ENCODE assay signal across 3 cellular contexts in the genomic region with DNA sequence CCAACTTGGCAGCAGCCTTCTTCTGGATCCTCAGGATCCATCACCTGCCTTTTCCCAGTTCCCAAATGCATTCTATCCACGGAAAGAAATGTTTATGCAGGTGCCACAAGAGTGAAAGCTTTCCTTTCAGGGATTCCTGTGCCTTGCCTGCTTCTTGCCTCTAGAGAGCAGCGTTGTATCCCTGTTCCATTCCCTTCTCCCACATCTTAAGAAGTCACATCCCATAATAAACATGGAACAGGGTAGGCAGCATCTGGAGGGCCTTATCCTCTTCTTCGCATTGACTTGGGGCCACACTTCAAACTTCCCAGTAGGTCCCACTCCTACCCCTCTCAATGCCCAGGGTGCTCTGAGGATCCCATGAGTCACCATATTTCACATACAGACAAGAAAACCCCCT.
TF ChIP-seq lines count a peak whose summit lies in the region.

No MANE protein-coding gene starts in this region.

TF ChIP-seq in SK-N-SH, 30 proteins besides CTCF, POLR2A, EP300 and RAD21:
- TF ChIP-seq, protein P1, sequence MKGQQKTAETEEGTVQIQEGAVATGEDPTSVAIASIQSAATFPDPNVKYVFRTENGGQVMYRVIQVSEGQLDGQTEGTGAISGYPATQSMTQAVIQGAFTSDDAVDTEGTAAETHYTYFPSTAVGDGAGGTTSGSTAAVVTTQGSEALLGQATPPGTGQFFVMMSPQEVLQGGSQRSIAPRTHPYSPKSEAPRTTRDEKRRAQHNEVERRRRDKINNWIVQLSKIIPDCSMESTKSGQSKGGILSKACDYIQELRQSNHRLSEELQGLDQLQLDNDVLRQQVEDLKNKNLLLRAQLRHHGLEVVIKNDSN (IDR thresholded peaks at IDR 0.05; ENCODE audit: borderline replicate concordance, low read depth) = no peak
- no peak for TF ChIP-seq TEAD4 (IDR thresholded peaks at IDR 0.05; ENCODE audit: borderline replicate concordance, insufficient read depth)
- no peak for TF ChIP-seq FOSL2 (IDR thresholded peaks at IDR 0.05; ENCODE audit: borderline replicate concordance, low read depth)
- no peak for TF ChIP-seq SIN3A (IDR thresholded peaks at IDR 0.05; ENCODE audit: borderline replicate concordance, low read depth, low read length)
- no peak for TF ChIP-seq EZH2phosphoT487 (IDR thresholded peaks at IDR 0.05; ENCODE audit: borderline replicate concordance, low read depth)
- TF ChIP-seq, protein P2, sequence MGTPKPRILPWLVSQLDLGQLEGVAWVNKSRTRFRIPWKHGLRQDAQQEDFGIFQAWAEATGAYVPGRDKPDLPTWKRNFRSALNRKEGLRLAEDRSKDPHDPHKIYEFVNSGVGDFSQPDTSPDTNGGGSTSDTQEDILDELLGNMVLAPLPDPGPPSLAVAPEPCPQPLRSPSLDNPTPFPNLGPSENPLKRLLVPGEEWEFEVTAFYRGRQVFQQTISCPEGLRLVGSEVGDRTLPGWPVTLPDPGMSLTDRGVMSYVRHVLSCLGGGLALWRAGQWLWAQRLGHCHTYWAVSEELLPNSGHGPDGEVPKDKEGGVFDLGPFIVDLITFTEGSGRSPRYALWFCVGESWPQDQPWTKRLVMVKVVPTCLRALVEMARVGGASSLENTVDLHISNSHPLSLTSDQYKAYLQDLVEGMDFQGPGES (IDR thresholded peaks at IDR 0.05; ENCODE audit: low read depth, low read length) = no peak
- TF ChIP-seq GATA2 (CRISPR knock-in tag; IDR thresholded peaks at IDR 0.05) = no peak
- TF ChIP-seq NRF1 (IDR thresholded peaks at IDR 0.05; ENCODE audit: low read depth, low read length) = no peak
- TF ChIP-seq, protein P3, sequence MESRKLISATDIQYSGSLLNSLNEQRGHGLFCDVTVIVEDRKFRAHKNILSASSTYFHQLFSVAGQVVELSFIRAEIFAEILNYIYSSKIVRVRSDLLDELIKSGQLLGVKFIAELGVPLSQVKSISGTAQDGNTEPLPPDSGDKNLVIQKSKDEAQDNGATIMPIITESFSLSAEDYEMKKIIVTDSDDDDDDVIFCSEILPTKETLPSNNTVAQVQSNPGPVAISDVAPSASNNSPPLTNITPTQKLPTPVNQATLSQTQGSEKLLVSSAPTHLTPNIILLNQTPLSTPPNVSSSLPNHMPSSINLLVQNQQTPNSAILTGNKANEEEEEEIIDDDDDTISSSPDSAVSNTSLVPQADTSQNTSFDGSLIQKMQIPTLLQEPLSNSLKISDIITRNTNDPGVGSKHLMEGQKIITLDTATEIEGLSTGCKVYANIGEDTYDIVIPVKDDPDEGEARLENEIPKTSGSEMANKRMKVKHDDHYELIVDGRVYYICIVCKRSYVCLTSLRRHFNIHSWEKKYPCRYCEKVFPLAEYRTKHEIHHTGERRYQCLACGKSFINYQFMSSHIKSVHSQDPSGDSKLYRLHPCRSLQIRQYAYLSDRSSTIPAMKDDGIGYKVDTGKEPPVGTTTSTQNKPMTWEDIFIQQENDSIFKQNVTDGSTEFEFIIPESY (IDR thresholded peaks at IDR 0.05; ENCODE audit: borderline replicate concordance, low read depth) = no peak
- TF ChIP-seq, protein P4, sequence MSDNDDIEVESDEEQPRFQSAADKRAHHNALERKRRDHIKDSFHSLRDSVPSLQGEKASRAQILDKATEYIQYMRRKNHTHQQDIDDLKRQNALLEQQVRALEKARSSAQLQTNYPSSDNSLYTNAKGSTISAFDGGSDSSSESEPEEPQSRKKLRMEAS (IDR thresholded peaks at IDR 0.05; ENCODE audit: low read depth) = no peak
- no peak for TF ChIP-seq FOXM1 (IDR thresholded peaks at IDR 0.05; ENCODE audit: low read depth)
- TF ChIP-seq, protein P5, sequence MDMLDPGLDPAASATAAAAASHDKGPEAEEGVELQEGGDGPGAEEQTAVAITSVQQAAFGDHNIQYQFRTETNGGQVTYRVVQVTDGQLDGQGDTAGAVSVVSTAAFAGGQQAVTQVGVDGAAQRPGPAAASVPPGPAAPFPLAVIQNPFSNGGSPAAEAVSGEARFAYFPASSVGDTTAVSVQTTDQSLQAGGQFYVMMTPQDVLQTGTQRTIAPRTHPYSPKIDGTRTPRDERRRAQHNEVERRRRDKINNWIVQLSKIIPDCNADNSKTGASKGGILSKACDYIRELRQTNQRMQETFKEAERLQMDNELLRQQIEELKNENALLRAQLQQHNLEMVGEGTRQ (IDR thresholded peaks at IDR 0.05; ENCODE audit: borderline replicate concordance, low read depth, low read length) = no peak

TF ChIP-seq in SK-N-SH treated with all-trans-retinoic acid at 6 μM for 48 hours, 23 proteins besides CTCF, POLR2A, EP300 and RAD21 (continues in another document):
- TF ChIP-seq ARNTL (CRISPR knock-in tag; IDR thresholded peaks at IDR 0.05; ENCODE audit: borderline replicate concordance, low read depth) (no peak), BACH2 (CRISPR knock-in tag; IDR thresholded peaks at IDR 0.05; ENCODE audit: borderline replicate concordance) (no peak), GLIS3 (CRISPR knock-in tag; IDR thresholded peaks at IDR 0.05) (no peak), ZFP30 (CRISPR knock-in tag; IDR thresholded peaks at IDR 0.05) (no peak), ZFP3 (CRISPR knock-in tag; IDR thresholded peaks at IDR 0.05) (no peak), ZNF565 (CRISPR knock-in tag; conservative IDR thresholded peaks at IDR 0.05; ENCODE audit: low read depth) (no peak), ZNF70 (CRISPR knock-in tag; IDR thresholded peaks at IDR 0.05) (no peak), RARB (CRISPR knock-in tag; IDR thresholded peaks at IDR 0.05) (no peak)
- TF ChIP-seq, protein P6, sequence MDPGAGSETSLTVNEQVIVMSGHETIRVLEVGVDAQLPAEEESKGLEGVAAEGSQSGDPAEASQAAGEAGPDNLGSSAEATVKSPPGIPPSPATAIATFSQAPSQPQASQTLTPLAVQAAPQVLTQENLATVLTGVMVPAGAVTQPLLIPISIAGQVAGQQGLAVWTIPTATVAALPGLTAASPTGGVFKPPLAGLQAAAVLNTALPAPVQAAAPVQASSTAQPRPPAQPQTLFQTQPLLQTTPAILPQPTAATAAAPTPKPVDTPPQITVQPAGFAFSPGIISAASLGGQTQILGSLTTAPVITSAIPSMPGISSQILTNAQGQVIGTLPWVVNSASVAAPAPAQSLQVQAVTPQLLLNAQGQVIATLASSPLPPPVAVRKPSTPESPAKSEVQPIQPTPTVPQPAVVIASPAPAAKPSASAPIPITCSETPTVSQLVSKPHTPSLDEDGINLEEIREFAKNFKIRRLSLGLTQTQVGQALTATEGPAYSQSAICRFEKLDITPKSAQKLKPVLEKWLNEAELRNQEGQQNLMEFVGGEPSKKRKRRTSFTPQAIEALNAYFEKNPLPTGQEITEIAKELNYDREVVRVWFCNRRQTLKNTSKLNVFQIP (CRISPR knock-in tag; IDR thresholded peaks at IDR 0.05; ENCODE audit: borderline replicate concordance, low read depth) = no peak
- TF ChIP-seq, protein P7, sequence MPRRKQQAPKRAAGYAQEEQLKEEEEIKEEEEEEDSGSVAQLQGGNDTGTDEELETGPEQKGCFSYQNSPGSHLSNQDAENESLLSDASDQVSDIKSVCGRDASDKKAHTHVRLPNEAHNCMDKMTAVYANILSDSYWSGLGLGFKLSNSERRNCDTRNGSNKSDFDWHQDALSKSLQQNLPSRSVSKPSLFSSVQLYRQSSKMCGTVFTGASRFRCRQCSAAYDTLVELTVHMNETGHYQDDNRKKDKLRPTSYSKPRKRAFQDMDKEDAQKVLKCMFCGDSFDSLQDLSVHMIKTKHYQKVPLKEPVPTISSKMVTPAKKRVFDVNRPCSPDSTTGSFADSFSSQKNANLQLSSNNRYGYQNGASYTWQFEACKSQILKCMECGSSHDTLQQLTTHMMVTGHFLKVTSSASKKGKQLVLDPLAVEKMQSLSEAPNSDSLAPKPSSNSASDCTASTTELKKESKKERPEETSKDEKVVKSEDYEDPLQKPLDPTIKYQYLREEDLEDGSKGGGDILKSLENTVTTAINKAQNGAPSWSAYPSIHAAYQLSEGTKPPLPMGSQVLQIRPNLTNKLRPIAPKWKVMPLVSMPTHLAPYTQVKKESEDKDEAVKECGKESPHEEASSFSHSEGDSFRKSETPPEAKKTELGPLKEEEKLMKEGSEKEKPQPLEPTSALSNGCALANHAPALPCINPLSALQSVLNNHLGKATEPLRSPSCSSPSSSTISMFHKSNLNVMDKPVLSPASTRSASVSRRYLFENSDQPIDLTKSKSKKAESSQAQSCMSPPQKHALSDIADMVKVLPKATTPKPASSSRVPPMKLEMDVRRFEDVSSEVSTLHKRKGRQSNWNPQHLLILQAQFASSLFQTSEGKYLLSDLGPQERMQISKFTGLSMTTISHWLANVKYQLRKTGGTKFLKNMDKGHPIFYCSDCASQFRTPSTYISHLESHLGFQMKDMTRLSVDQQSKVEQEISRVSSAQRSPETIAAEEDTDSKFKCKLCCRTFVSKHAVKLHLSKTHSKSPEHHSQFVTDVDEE (CRISPR knock-in tag; IDR thresholded peaks at IDR 0.05) = no peak
- TF ChIP-seq, protein P8, sequence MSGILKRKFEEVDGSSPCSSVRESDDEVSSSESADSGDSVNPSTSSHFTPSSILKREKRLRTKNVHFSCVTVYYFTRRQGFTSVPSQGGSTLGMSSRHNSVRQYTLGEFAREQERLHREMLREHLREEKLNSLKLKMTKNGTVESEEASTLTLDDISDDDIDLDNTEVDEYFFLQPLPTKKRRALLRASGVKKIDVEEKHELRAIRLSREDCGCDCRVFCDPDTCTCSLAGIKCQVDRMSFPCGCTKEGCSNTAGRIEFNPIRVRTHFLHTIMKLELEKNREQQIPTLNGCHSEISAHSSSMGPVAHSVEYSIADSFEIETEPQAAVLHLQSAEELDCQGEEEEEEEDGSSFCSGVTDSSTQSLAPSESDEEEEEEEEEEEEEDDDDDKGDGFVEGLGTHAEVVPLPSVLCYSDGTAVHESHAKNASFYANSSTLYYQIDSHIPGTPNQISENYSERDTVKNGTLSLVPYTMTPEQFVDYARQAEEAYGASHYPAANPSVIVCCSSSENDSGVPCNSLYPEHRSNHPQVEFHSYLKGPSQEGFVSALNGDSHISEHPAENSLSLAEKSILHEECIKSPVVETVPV (CRISPR knock-in tag; IDR thresholded peaks at IDR 0.05) = no peak

TF ChIP-seq in H1, 55 proteins besides CTCF, POLR2A, EP300 and RAD21:
- TF ChIP-seq TCF12 (IDR thresholded peaks at IDR 0.05; ENCODE audit: low read depth, low read length) = no peak
- TF ChIP-seq KDM5A (IDR thresholded peaks at IDR 0.05; ENCODE audit: low read length) = no peak
- no peak for TF ChIP-seq POU5F1 (IDR thresholded peaks at IDR 0.05; ENCODE audit: low read depth, low read length)
